1 cellular context compared by ENCODE assay signal in genomic region chr17:31974269-31975071, GRCh38.
TF ChIP-seq lines count a peak whose summit lies in the region.

No MANE protein-coding gene starts in this region.

TF ChIP-seq in endothelial cell of umbilical vein, 7 proteins besides CTCF, POLR2A, EP300 and RAD21:
- TF ChIP-seq FOS (IDR thresholded peaks at IDR 0.05; ENCODE audit: borderline replicate concordance, insufficient read depth, low read length): peak; percentile 10
